In genomic region chr1:170203693-170204092, GRCh38 we compare ENCODE assay signal across 18 cellular contexts. TPM values are rescaled to one million over a fixed set of nuclear protein-coding genes. Genes with fewer than 3 reads are reported as not detected.
A peak's percentile ranks its signal among the peaks of the same experiment; 100 is the strongest.
DNase-seq lines count a peak whose midpoint lies in the region; FAIRE-seq and TF ChIP-seq lines count a peak whose summit lies in the region.
"Had no signal": no experiment of that assay in that cellular context is flagged by ENCODE, and none has a peak within 500 bp of the region (broad histone marks: within the 10 kb centered on the region; RNA-seq: fewer than 3 reads in every experiment).

No MANE protein-coding gene starts in this region.

- no peak overlapping the region for H2AFZ ChIP-seq in mesenchymal stem cell (ENCODE audit: low read depth, low read length)
- H2AFZ ChIP-seq: GM23338 had no signal

- H3K9me3 ChIP-seq in adipocyte (ENCODE audit: control insufficient read depth, low read length), result no peaks in the 10 kb centered on the region
- no peaks in the 10 kb centered on the region for H3K9me3 ChIP-seq in mesenchymal stem cell (ENCODE audit: control insufficient read depth, low read length)

- no peak overlapping the region for H3K27ac ChIP-seq in mesenchymal stem cell (ENCODE audit: low read length, poor library complexity, severe bottlenecking)
- H3K27ac ChIP-seq: BLaER1 had no signal

- FAIRE-seq in GM12892 (lab: Jason Lieb, UNC), result no peak
- FAIRE-seq: GM12878, GM18507, H54 had no signal

- H3K18ac ChIP-seq in mesenchymal stem cell (ENCODE audit: low read depth in 1 of 2, low read length in 2 of 2), result no peak overlapping the region

- H2BK5ac ChIP-seq in mesenchymal stem cell (ENCODE audit: low read depth, low read length, poor library complexity, severe bottlenecking), result no peak overlapping the region

- H4K91ac ChIP-seq in mesenchymal stem cell (ENCODE audit: low read length), result no peak overlapping the region

- peaks cover 53% of the 10 kb centered on the region for H3K4me1 ChIP-seq in adipocyte (ENCODE audit: control insufficient read depth, insufficient read depth, low read length)
- H3K4me1 ChIP-seq in mesenchymal stem cell (ENCODE audit: control insufficient read depth, insufficient read depth, low read depth, low read length), result no peaks in the 10 kb centered on the region

- DNase-seq in NCI-H82 (lab: John Stamatoyannopoulos, UW), result peak; percentile 19
- no peak for DNase-seq in NCI-H82 treated with DMSO at 0.1 percent for 48 hours (lab: John Stamatoyannopoulos, UW; ENCODE audit: unreplicated experiment)
- peak; percentile 51 for DNase-seq in adipocyte (ENCODE audit: low read depth)
- DNase-seq in mesenchymal stem cell, result no peak
- DNase-seq in GM12892 (ENCODE audit: insufficient read length), result no peak
- DNase-seq in NCI-H187 treated with DMSO at 0.1 percent for 48 hours (lab: John Stamatoyannopoulos, UW), result no peak
- no peak for DNase-seq in stimulated activated CD4-positive, alpha-beta T cell treated with anti-CD3 and anti-CD28 coated beads, Interleukin-2, amount 100 ng/mL, for 24 hours
- no peak for DNase-seq in EL
- DNase-seq: 8988T; CD4-positive, alpha-beta memory T cell; DMS79 treated with DMSO at 0.1 percent for 48 hours had no signal

- no peaks in the 10 kb centered on the region for H3K79me1 ChIP-seq in mesenchymal stem cell (replicated peaks; ENCODE audit: low read length, poor library complexity, severe bottlenecking)

- H2BK120ac ChIP-seq in mesenchymal stem cell (ENCODE audit: low read depth, low read length), result no peak overlapping the region

- no peak overlapping the region for H2AK5ac ChIP-seq in mesenchymal stem cell (ENCODE audit: low read length, severe bottlenecking)

- no peak overlapping the region for H3K4me2 ChIP-seq in mesenchymal stem cell (ENCODE audit: low read length, poor library complexity, severe bottlenecking)
- H3K4me2 ChIP-seq: BLaER1 had no signal

- no peak overlapping the region for H2BK12ac ChIP-seq in mesenchymal stem cell (ENCODE audit: low read length in 2 of 2)

- H3K4ac ChIP-seq in mesenchymal stem cell (ENCODE audit: low read depth in 1 of 2, low read length in 2 of 2), result no peak overlapping the region

- H3K9ac ChIP-seq in adipocyte (ENCODE audit: low read length), result no peak overlapping the region
- H3K9ac ChIP-seq in mesenchymal stem cell (ENCODE audit: low read length), result peak overlapping the region; percentile 65
- H3K9ac ChIP-seq: BLaER1 had no signal

- no peak overlapping the region for H3K14ac ChIP-seq in mesenchymal stem cell (ENCODE audit: low read length in 2 of 2)

- no peak overlapping the region for H2BK15ac ChIP-seq in mesenchymal stem cell (ENCODE audit: low read depth, poor library complexity, severe bottlenecking)

- H3K36me3 ChIP-seq in adipocyte (ENCODE audit: control insufficient read depth, insufficient read depth, low read length, severe bottlenecking) (no peaks in the 10 kb centered on the region), mesenchymal stem cell (ENCODE audit: control insufficient read depth in 1 of 2, insufficient read depth in 2 of 2, low read depth in 1 of 2, low read length in 2 of 2) (no peaks in the 10 kb centered on the region)
- H3K36me3 ChIP-seq: BLaER1 had no signal

- no peak overlapping the region for H3K23ac ChIP-seq in mesenchymal stem cell (ENCODE audit: low read length in 2 of 2)

- no peak overlapping the region for H3K4me3 ChIP-seq in adipocyte (ENCODE audit: low read length)
- no peak overlapping the region for H3K4me3 ChIP-seq in mesenchymal stem cell (ENCODE audit: insufficient read depth in 1 of 2, low read depth in 1 of 2, low read length in 2 of 2)
- H3K4me3 ChIP-seq: BLaER1, GM12878, GM23338 had no signal

- no peak for TF ChIP-seq POLR2A in GM12892 (IDR thresholded peaks at IDR 0.05; ENCODE audit: low read depth, low read length)

- no peak overlapping the region for H4K8ac ChIP-seq in mesenchymal stem cell (ENCODE audit: low read length)

- no peaks in the 10 kb centered on the region for H3K27me3 ChIP-seq in adipocyte (replicated peaks; ENCODE audit: control insufficient read depth, insufficient read depth, low read length)
- no peaks in the 10 kb centered on the region for H3K27me3 ChIP-seq in mesenchymal stem cell (ENCODE audit: control insufficient read depth in 1 of 2, insufficient read depth in 1 of 2, low read length in 2 of 2)
- H3K27me3 ChIP-seq: BLaER1 had no signal

RNA-seq across cellular contexts. Expression of gene NTMT2, which starts 57.9 kb away (rescaled TPM):
- polyA plus RNA-seq in mesenchymal stem cell (2013, experiment 1 of 2), result not detected
- not detected for polyA plus RNA-seq in mesenchymal stem cell (2013, experiment 2 of 2)
- not detected for polyA plus RNA-seq in GM12892 (2012; ENCODE audit: missing spikeins)
- polyA plus RNA-seq: AG04450; CD14-positive monocyte; CD4-positive, alpha-beta memory T cell; GM12878 had no signal

Comparison
In these comparisons a context has a peak if more than half of its experiments do, and no peak if none do; other contexts are left out.
1. DNase-seq: peak in NCI-H82 (single experiment) and adipocyte (single experiment); none in NCI-H82 treated with DMSO at 0.1 percent for 48 hours (single experiment), mesenchymal stem cell (single experiment), GM12892 (single experiment), NCI-H187 treated with DMSO at 0.1 percent for 48 hours (single experiment), stimulated activated CD4-positive, alpha-beta T cell treated with anti-CD3 and anti-CD28 coated beads, Interleukin-2, amount 100 ng/mL, for 24 hours (0 of 2) and EL (single experiment).